1 cellular context compared by ENCODE assay signal in the genomic region with DNA sequence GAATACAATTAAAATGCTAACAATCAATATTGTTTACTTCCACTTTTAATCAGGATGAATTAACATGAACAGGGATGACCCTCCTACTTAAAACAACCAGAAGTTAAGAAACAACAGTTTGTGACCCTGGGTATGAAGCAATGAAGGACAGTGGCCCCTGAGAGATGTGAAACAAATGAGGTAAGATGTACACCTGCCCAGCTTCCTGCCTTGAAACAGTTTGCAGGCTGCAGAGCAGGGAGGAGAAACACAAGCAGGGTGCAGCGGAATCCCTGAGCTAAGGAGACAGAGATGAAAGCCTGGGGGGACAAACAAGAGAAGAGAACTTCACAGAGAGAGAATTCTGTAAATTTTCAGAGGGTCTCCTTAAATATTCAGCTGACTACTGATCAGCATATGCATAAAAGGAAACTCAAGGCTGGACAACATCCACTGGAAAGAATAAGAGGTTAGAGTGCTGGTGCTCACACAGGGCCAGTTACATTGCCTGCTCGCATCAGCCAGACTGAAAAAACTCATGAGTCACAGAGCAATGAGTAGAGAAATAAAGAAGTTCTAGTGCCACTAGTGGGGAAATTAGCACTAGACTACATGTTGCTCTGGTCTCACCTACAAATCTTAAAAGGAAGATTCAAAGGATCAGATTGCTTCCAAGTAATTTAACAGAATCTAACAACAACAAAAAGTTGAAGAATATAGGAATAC.
TF ChIP-seq lines count a peak whose summit lies in the region.

No MANE protein-coding gene starts in this region.

TF ChIP-seq in H1, 55 proteins besides CTCF, POLR2A, EP300 and RAD21 (continued from another document):
- TF ChIP-seq ATF2 (IDR thresholded peaks at IDR 0.05; ENCODE audit: low read length) = no peak
- TF ChIP-seq HDAC2 (IDR thresholded peaks at IDR 0.05; ENCODE audit: borderline replicate concordance in 1 of 2, low read depth in 2 of 2, low read length in 2 of 2) = no peak
- no peak for TF ChIP-seq TBP (IDR thresholded peaks at IDR 0.05; ENCODE audit: low read depth, low read length)
- TF ChIP-seq, protein P1, sequence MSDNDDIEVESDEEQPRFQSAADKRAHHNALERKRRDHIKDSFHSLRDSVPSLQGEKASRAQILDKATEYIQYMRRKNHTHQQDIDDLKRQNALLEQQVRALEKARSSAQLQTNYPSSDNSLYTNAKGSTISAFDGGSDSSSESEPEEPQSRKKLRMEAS (IDR thresholded peaks at IDR 0.05) = no peak
- TF ChIP-seq SIRT6 (IDR thresholded peaks at IDR 0.05; ENCODE audit: low read length) = no peak
- TF ChIP-seq POLR2AphosphoS5 (IDR thresholded peaks at IDR 0.05; ENCODE audit: low read depth, low read length) = no peak
- no peak for TF ChIP-seq SP2 (IDR thresholded peaks at IDR 0.05; ENCODE audit: low read length)
- no peak for TF ChIP-seq ZNF274 (IDR thresholded peaks at IDR 0.05; ENCODE audit: borderline replicate concordance, extremely low read depth, low read length)
- TF ChIP-seq ATF3 (IDR thresholded peaks at IDR 0.05; ENCODE audit: insufficient read depth, low read depth, low read length) = no peak
- TF ChIP-seq SUZ12 (IDR thresholded peaks at IDR 0.05; ENCODE audit: low read length) = no peak
- no peak for TF ChIP-seq NRF1 (IDR thresholded peaks at IDR 0.05; ENCODE audit: low read depth, low read length)
- no peak for TF ChIP-seq TAF7 (optimal IDR thresholded peaks at IDR 0.05; ENCODE audit: borderline replicate concordance, low read depth, low read length)
- TF ChIP-seq CEBPB (IDR thresholded peaks at IDR 0.05; ENCODE audit: low read depth, low read length) = no peak
- no peak for TF ChIP-seq CHD1 (IDR thresholded peaks at IDR 0.05; ENCODE audit: low read depth, low read length)
